21 cellular contexts compared by ENCODE assay signal in genomic region chr7:152600266-152600665, GRCh38.
"Had no signal": no experiment of that assay in that cellular context is flagged by ENCODE, and none has a peak within 500 bp of the region (broad histone marks: within the 10 kb centered on the region; RNA-seq: fewer than 3 reads in every experiment).

No MANE protein-coding gene starts in this region.

- DNase-seq: dermis blood vessel endothelial cell; effector CD4-positive, alpha-beta T cell; effector memory CD4-positive, alpha-beta T cell; foreskin keratinocyte; heart left ventricle; left cardiac atrium; left lung; left ventricle myocardium superior; lower lobe of right lung; mesenchymal stem cell; mucosa of descending colon had no signal

- H3K27ac ChIP-seq: coronary artery, dorsolateral prefrontal cortex, esophagus muscularis mucosa, foreskin keratinocyte, gastroesophageal sphincter, heart left ventricle, hepatocyte, left lung, lower lobe of right lung had no signal

- H3K4me3 ChIP-seq: coronary artery, dorsolateral prefrontal cortex, esophagus muscularis mucosa, gastroesophageal sphincter, heart left ventricle, hepatocyte, left lung, lower lobe of right lung, mucosa of descending colon had no signal

- H3K9me3 ChIP-seq: esophagus muscularis mucosa, gastroesophageal sphincter, heart left ventricle, left lung, lower lobe of right lung, mucosa of descending colon had no signal

- FAIRE-seq: colon, endothelial cell of umbilical vein, frontal cortex, islet of Langerhans, keratinocyte had no signal

- H3K4me1 ChIP-seq: esophagus muscularis mucosa, foreskin keratinocyte, gastroesophageal sphincter, heart left ventricle, left lung, lower lobe of right lung had no signal

- H3K36me3 ChIP-seq: esophagus muscularis mucosa, gastroesophageal sphincter, heart left ventricle, left lung, lower lobe of right lung had no signal
